ENCODE assay signal across 2 cellular contexts in genomic region chr16:57643166-57643813, GRCh38.
TF ChIP-seq lines count a peak whose summit lies in the region.

No MANE protein-coding gene starts in this region.

TF ChIP-seq in Ishikawa, 13 proteins besides CTCF, POLR2A, EP300 and RAD21:
- TF ChIP-seq YY1 (IDR thresholded peaks at IDR 0.05; ENCODE audit: low read depth) (no peak), TAF1 (IDR thresholded peaks at IDR 0.05; ENCODE audit: low read depth) (no peak), NFIC (IDR thresholded peaks at IDR 0.05) (peak; percentile 50; the same call in 1 of the 2 replicates), EGR1 (IDR thresholded peaks at IDR 0.05) (no peak), FOXM1 (IDR thresholded peaks at IDR 0.05; ENCODE audit: borderline replicate concordance, low read depth) (no peak), TEAD4 (IDR thresholded peaks at IDR 0.05) (peak; percentile 54; the same call in 1 of the 2 replicates), ZBTB7A (IDR thresholded peaks at IDR 0.05; ENCODE audit: low read depth) (0 out of 2 replicates have a peak, but pooled peaks have one; percentile 67), TCF12 (IDR thresholded peaks at IDR 0.05; ENCODE audit: low read depth) (no peak; the same call in none of the 2 replicates), CREB1 (IDR thresholded peaks at IDR 0.05; ENCODE audit: low read depth) (no peak), CEBPB (IDR thresholded peaks at IDR 0.05) (0 out of 2 replicates have a peak, but pooled peaks have one; percentile 29), REST (IDR thresholded peaks at IDR 0.05; ENCODE audit: low read depth) (no peak), USF1 (IDR thresholded peaks at IDR 0.05) (no peak)
- TF ChIP-seq, protein P1, sequence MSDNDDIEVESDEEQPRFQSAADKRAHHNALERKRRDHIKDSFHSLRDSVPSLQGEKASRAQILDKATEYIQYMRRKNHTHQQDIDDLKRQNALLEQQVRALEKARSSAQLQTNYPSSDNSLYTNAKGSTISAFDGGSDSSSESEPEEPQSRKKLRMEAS (IDR thresholded peaks at IDR 0.05) = peak; percentile 34; the same call in 1 of the 2 replicates

TF ChIP-seq in H1, 55 proteins besides CTCF, POLR2A, EP300 and RAD21:
- TF ChIP-seq JUN (IDR thresholded peaks at IDR 0.05; ENCODE audit: low read depth, low read length) = no peak
- TF ChIP-seq RXRA (IDR thresholded peaks at IDR 0.05; ENCODE audit: insufficient read depth, low read depth, low read length) = no peak
- no peak for TF ChIP-seq ZNF274 (IDR thresholded peaks at IDR 0.05; ENCODE audit: borderline replicate concordance, extremely low read depth, low read length)
- no peak for TF ChIP-seq SAP30 (IDR thresholded peaks at IDR 0.05; ENCODE audit: insufficient read depth, insufficient replicate concordance, low read length)
- no peak for TF ChIP-seq CEBPB (IDR thresholded peaks at IDR 0.05; ENCODE audit: low read depth, low read length)
- TF ChIP-seq BCL11A (IDR thresholded peaks at IDR 0.05; ENCODE audit: low read depth in 2 of 2, low read length in 2 of 2) = no peak
TF ChIP-seq in H1: peak in this region for 0.
